Comparison of ENCODE assay signal across 13 cellular contexts in the genomic region with DNA sequence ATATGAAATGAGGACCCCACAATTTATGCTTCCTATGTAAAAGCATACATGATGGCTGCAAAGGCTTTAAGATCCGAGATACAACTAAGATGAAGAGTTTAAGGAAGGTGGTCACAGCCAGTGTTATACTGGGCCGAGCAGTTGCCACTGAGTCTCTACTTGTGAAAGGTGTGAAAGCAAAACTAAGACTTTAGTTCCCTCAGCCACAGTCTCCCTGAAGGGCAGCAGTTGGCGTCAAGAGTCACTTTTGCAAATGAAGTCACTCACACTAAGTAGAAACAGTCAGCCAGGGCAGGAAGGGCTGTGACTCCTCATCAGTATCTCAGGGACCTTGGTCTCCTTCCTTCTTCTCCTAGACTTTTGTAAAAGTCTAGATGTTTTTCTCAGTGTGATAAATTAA.
A peak's percentile ranks its signal among the peaks of the same experiment; 100 is the strongest.
DNase-seq lines count a peak whose midpoint lies in the region; ATAC-seq and FAIRE-seq lines count a peak whose summit lies in the region.
"Had no signal": no experiment of that assay in that cellular context is flagged by ENCODE, and none has a peak within 500 bp of the region (broad histone marks: within the 10 kb centered on the region; RNA-seq: fewer than 3 reads in every experiment).

No MANE protein-coding gene starts in this region.

- no peaks in the 10 kb centered on the region for H3K27me3 ChIP-seq in Karpas-422 (ENCODE audit: low read length)
- H3K27me3 ChIP-seq: cardiac muscle cell, transverse colon had no signal

- H3K9me2 ChIP-seq in Karpas-422 (replicated peaks; ENCODE audit: insufficient read depth, low read length), result no peaks in the 10 kb centered on the region

- DNase-seq in GM18507 (ENCODE audit: extremely low spot score, insufficient read length, low read depth) (no peak), Karpas-422 (no peak), dedifferentiated amniotic fluid mesenchymal stem cell (ENCODE audit: extremely low spot score) (no peak), NCI-H2196 treated with DMSO at 0.1 percent for 48 hours (lab: John Stamatoyannopoulos, UW; ENCODE audit: unreplicated experiment) (no peak), NCI-H1417 (lab: John Stamatoyannopoulos, UW) (no peak), GM19239 (ENCODE audit: insufficient read length, low spot score) (no peak)
- DNase-seq: activated naive CD4-positive, alpha-beta T cell treated with anti-CD3 and anti-CD28 coated beads, Interleukin-2, amount 50 U/mL, for 16 hours; Caco-2; NCI-H526; transverse colon had no signal

- FAIRE-seq in GM18507 (lab: Jason Lieb, UNC) (peak; percentile 72), GM19239 (lab: Jason Lieb, UNC) (no peak)

- no peak overlapping the region; the same call in 1 of the 2 replicates for H2AFZ ChIP-seq in Karpas-422 (ENCODE audit: low read length)

- no peaks in the 10 kb centered on the region for H3K79me2 ChIP-seq in Karpas-422 (ENCODE audit: low read length)

- no peaks in the 10 kb centered on the region for H3K9me3 ChIP-seq in Karpas-422 (ENCODE audit: low read length)
- H3K9me3 ChIP-seq: Caco-2, transverse colon had no signal

- H4K20me1 ChIP-seq in Karpas-422 (ENCODE audit: insufficient read depth, low read depth, low read length), result no peaks in the 10 kb centered on the region

- H3K9ac ChIP-seq in Karpas-422 (ENCODE audit: low read length), result no peak overlapping the region

- H3K4me3 ChIP-seq in Karpas-422 (ENCODE audit: low read length), result no peak overlapping the region
- H3K4me3 ChIP-seq: cardiac muscle cell, transverse colon had no signal

- H3K36me3 ChIP-seq in Karpas-422 (ENCODE audit: insufficient read depth, low read length), result no peaks in the 10 kb centered on the region
- H3K36me3 ChIP-seq: cardiac muscle cell, transverse colon had no signal

- H3K4me1 ChIP-seq in Karpas-422 (ENCODE audit: low read length), result no peaks in the 10 kb centered on the region
- H3K4me1 ChIP-seq: Caco-2, transverse colon had no signal

- H3K27ac ChIP-seq in Karpas-422 (ENCODE audit: low read length), result no peak overlapping the region
- H3K27ac ChIP-seq: cardiac muscle cell, transverse colon had no signal

- peak; percentile 62 for ATAC-seq in GM19468 (IDR thresholded peaks at IDR 0.05; ENCODE audit: extremely low read depth, unreplicated experiment)
- peak; percentile 88 for ATAC-seq in HG02885 (IDR thresholded peaks at IDR 0.05; ENCODE audit: poor library complexity, unreplicated experiment)

- peak overlapping the region; percentile 17 for H3K4me2 ChIP-seq in Karpas-422 (ENCODE audit: low read depth, low read length, poor library complexity, severe bottlenecking)
